In the genomic region with DNA sequence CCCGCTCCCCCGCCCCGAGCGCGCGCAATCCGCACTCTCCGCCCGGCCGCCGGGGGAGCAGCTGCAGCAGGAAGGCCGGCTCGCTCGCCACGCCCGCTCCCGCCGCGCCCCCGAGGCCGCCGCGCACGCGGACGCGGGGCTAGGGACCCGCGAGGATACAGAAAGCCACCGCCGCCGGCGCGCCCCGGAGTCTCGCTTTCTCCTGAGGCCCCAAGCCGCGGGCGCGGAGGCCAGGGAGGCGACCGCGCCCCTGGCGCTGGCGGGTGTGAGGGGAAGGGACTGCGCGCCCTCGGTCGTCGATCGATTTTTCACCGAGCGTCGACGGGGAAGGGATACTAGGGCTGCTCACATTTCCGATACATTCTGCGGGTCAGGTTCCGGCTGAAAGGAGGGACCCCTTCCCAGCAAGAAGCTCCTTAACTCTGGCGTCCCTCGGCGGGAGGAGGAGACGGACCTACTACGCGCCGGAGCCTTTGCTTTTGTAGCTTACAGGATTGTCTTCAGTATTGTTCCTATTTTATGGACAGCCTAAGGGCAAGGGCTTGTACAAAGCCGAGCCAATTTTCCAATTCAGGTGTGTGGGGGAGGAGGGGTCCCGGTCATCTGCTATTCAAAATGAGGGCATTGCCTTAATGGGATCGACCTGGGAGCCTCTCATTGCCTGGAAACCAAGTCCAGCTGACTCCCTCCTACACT, we compare ENCODE assay signal across 1 cellular context.
A peak's percentile ranks its signal among the peaks of the same experiment; 100 is the strongest.
TF ChIP-seq lines count a peak whose summit lies in the region.

No MANE protein-coding gene starts in this region.

TF ChIP-seq in K562, 482 proteins besides CTCF, POLR2A, EP300 and RAD21 (continued from another document and continues in another):
- TF ChIP-seq POLR2B (IDR thresholded peaks at IDR 0.05; ENCODE audit: low read depth, partially characterized antibody) (peak; percentile 40), CCAR2 (IDR thresholded peaks at IDR 0.05; ENCODE audit: low read depth, low read length) (no peak), SAFB (IDR thresholded peaks at IDR 0.05; ENCODE audit: borderline replicate concordance, low read depth, low read length) (0 out of 2 replicates have a peak, but pooled peaks have one; percentile 35), HIVEP1 (CRISPR knock-in tag; IDR thresholded peaks at IDR 0.05) (no peak), TBP (optimal IDR thresholded peaks at IDR 0.05; ENCODE audit: low read depth, low read length) (no peak), ZNF174 (CRISPR knock-in tag; IDR thresholded peaks at IDR 0.05) (no peak), TAF15 (IDR thresholded peaks at IDR 0.05; ENCODE audit: low read depth, low read length) (no peak), NR4A1 (CRISPR knock-in tag; IDR thresholded peaks at IDR 0.05) (no peak), NR4A1 (tag; IDR thresholded peaks at IDR 0.05) (peak; percentile 86), ARHGAP35 (IDR thresholded peaks at IDR 0.05; ENCODE audit: partially characterized antibody) (no peak), ARID2 (IDR thresholded peaks at IDR 0.05) (no peak), HEY1 (CRISPR knock-in tag; IDR thresholded peaks at IDR 0.05; ENCODE audit: borderline replicate concordance) (no peak), CREB1 (IDR thresholded peaks at IDR 0.05) (peak; percentile 9; the same call in 1 of the 2 replicates), CREB1 (CRISPR knock-in tag; IDR thresholded peaks at IDR 0.05) (no peak), TEAD1 (CRISPR knock-in tag; IDR thresholded peaks at IDR 0.05) (0 out of 4 replicates have a peak, but pooled peaks of 1 of the 2 experiments have one; percentile 67), SAP30 (IDR thresholded peaks at IDR 0.05; ENCODE audit: borderline replicate concordance, insufficient read depth, low read depth, low read length, poor library complexity, severe bottlenecking) (peak; percentile 49), TEAD4 (IDR thresholded peaks at IDR 0.05; ENCODE audit: low read length) (no peak), TEAD4 (CRISPR knock-in tag; IDR thresholded peaks at IDR 0.05; ENCODE audit: borderline replicate concordance) (no peak), ZNF561 (CRISPR knock-in tag; conservative IDR thresholded peaks at IDR 0.05) (no peak), SP2 (IDR thresholded peaks at IDR 0.05; ENCODE audit: extremely low read depth, low read depth, low read length, poor library complexity, severe bottlenecking) (no peak), ERF (CRISPR knock-in tag; IDR thresholded peaks at IDR 0.05) (peak; percentile 55; the same call in 1 of the 2 replicates), CBX3 (IDR thresholded peaks at IDR 0.05; ENCODE audit: borderline replicate concordance in 1 of 2, low read length in 2 of 2) (0 out of 3 replicates have a peak, but pooled peaks of 1 of the 2 experiments have one; percentile 10), MAFF (IDR thresholded peaks at IDR 0.05; ENCODE audit: low read length) (no peak), DMBX1 (CRISPR knock-in tag; IDR thresholded peaks at IDR 0.05; ENCODE audit: borderline replicate concordance) (peak; percentile 93), RFX7 (CRISPR knock-in tag; IDR thresholded peaks at IDR 0.05) (no peak), HNRNPH1 (optimal IDR thresholded peaks at IDR 0.05; ENCODE audit: low read depth, low read length) (no peak), ZNF274 (IDR thresholded peaks at IDR 0.05; ENCODE audit: borderline replicate concordance, low read depth, low read length) (no peak), NRF1 (conservative IDR thresholded peaks at IDR 0.05 in 1 of 2, IDR thresholded peaks at IDR 0.05 in 1 of 2) (peak; percentile 81 to 84), TCF7 (IDR thresholded peaks at IDR 0.05; ENCODE audit: borderline replicate concordance) (0 out of 2 replicates have a peak, but pooled peaks have one; percentile 23), BRCA1 (IDR thresholded peaks at IDR 0.05) (no peak), BRCA1 (CRISPR knock-in tag; IDR thresholded peaks at IDR 0.05) (no peak), NFRKB (IDR thresholded peaks at IDR 0.05; ENCODE audit: low read depth) (peak; percentile 50; the same call in 1 of the 2 replicates), ZFP30 (CRISPR knock-in tag; IDR thresholded peaks at IDR 0.05; ENCODE audit: borderline replicate concordance) (no peak), ZNF124 (CRISPR knock-in tag; IDR thresholded peaks at IDR 0.05) (no peak), POLR2AphosphoS2 (IDR thresholded peaks at IDR 0.05; ENCODE audit: low read length) (no peak), ZNF431 (CRISPR knock-in tag; IDR thresholded peaks at IDR 0.05) (peak; percentile 67; the same call in 1 of the 2 replicates), NFXL1 (CRISPR knock-in tag; IDR thresholded peaks at IDR 0.05) (no peak), ZKSCAN1 (IDR thresholded peaks at IDR 0.05; ENCODE audit: low read depth, low read length) (peak; percentile 99), COPS2 (conservative IDR thresholded peaks at IDR 0.05) (no peak), RBBP5 (IDR thresholded peaks at IDR 0.05; ENCODE audit: borderline replicate concordance, insufficient read depth, low read length, poor library complexity, severe bottlenecking) (peak; percentile 78), FOXJ3 (CRISPR knock-in tag; IDR thresholded peaks at IDR 0.05) (no peak), ZKSCAN3 (CRISPR knock-in tag; IDR thresholded peaks at IDR 0.05) (no peak)
- TF ChIP-seq, protein P1, sequence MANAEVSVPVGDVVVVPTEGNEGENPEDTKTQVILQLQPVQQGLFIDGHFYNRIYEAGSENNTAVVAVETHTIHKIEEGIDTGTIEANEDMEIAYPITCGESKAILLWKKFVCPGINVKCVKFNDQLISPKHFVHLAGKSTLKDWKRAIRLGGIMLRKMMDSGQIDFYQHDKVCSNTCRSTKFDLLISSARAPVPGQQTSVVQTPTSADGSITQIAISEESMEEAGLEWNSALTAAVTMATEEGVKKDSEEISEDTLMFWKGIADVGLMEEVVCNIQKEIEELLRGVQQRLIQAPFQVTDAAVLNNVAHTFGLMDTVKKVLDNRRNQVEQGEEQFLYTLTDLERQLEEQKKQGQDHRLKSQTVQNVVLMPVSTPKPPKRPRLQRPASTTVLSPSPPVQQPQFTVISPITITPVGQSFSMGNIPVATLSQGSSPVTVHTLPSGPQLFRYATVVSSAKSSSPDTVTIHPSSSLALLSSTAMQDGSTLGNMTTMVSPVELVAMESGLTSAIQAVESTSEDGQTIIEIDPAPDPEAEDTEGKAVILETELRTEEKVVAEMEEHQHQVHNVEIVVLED (CRISPR knock-in tag; IDR thresholded peaks at IDR 0.05) = peak; percentile 37; the same call in 1 of the 2 replicates
- TF ChIP-seq, protein P2, sequence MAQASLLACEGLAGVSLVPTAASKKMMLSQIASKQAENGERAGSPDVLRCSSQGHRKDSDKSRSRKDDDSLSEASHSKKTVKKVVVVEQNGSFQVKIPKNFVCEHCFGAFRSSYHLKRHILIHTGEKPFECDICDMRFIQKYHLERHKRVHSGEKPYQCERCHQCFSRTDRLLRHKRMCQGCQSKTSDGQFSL (CRISPR knock-in tag; IDR thresholded peaks at IDR 0.05) = peak; percentile 30; the same call in 1 of the 2 replicates
- TF ChIP-seq, protein P2 (tag; IDR thresholded peaks at IDR 0.05) = no peak
- TF ChIP-seq, protein P3, sequence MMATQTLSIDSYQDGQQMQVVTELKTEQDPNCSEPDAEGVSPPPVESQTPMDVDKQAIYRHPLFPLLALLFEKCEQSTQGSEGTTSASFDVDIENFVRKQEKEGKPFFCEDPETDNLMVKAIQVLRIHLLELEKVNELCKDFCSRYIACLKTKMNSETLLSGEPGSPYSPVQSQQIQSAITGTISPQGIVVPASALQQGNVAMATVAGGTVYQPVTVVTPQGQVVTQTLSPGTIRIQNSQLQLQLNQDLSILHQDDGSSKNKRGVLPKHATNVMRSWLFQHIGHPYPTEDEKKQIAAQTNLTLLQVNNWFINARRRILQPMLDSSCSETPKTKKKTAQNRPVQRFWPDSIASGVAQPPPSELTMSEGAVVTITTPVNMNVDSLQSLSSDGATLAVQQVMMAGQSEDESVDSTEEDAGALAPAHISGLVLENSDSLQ (IDR thresholded peaks at IDR 0.05) = no peak
- TF ChIP-seq, protein P4, sequence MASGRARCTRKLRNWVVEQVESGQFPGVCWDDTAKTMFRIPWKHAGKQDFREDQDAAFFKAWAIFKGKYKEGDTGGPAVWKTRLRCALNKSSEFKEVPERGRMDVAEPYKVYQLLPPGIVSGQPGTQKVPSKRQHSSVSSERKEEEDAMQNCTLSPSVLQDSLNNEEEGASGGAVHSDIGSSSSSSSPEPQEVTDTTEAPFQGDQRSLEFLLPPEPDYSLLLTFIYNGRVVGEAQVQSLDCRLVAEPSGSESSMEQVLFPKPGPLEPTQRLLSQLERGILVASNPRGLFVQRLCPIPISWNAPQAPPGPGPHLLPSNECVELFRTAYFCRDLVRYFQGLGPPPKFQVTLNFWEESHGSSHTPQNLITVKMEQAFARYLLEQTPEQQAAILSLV (tag; IDR thresholded peaks at IDR 0.05) = no peak
- TF ChIP-seq, protein P5, sequence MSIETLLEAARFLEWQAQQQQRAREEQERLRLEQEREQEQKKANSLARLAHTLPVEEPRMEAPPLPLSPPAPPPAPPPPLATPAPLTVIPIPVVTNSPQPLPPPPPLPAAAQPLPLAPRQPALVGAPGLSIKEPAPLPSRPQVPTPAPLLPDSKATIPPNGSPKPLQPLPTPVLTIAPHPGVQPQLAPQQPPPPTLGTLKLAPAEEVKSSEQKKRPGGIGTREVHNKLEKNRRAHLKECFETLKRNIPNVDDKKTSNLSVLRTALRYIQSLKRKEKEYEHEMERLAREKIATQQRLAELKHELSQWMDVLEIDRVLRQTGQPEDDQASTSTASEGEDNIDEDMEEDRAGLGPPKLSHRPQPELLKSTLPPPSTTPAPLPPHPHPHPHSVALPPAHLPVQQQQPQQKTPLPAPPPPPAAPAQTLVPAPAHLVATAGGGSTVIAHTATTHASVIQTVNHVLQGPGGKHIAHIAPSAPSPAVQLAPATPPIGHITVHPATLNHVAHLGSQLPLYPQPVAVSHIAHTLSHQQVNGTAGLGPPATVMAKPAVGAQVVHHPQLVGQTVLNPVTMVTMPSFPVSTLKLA (conservative IDR thresholded peaks at IDR 0.05) = peak; percentile 17 to 53; a peak in 2 of 4 replicates
- TF ChIP-seq, protein P6, sequence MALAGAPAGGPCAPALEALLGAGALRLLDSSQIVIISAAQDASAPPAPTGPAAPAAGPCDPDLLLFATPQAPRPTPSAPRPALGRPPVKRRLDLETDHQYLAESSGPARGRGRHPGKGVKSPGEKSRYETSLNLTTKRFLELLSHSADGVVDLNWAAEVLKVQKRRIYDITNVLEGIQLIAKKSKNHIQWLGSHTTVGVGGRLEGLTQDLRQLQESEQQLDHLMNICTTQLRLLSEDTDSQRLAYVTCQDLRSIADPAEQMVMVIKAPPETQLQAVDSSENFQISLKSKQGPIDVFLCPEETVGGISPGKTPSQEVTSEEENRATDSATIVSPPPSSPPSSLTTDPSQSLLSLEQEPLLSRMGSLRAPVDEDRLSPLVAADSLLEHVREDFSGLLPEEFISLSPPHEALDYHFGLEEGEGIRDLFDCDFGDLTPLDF (CRISPR knock-in tag; IDR thresholded peaks at IDR 0.05) = peak; percentile 75
- TF ChIP-seq, protein P7, sequence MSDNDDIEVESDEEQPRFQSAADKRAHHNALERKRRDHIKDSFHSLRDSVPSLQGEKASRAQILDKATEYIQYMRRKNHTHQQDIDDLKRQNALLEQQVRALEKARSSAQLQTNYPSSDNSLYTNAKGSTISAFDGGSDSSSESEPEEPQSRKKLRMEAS (CRISPR knock-in tag; IDR thresholded peaks at IDR 0.05) = peak; percentile 84
